Comparison of ENCODE assay signal across 1 cellular context in genomic region chr19:38579304-38579703, GRCh38. TPM values are rescaled to one million over a fixed set of nuclear protein-coding genes. Genes with fewer than 3 reads are reported as not detected.
"Had no signal": no experiment of that assay in that cellular context is flagged by ENCODE, and none has a peak within 500 bp of the region (broad histone marks: within the 10 kb centered on the region; RNA-seq: fewer than 3 reads in every experiment).

No MANE protein-coding gene starts in this region.

RNA-seq across cellular contexts. Expression of gene MAP4K1, which starts 38.4 kb away (rescaled TPM):
- total RNA-seq: fibroblast of villous mesenchyme had no signal
